ENCODE assay signal across 22 cellular contexts in the genomic region with DNA sequence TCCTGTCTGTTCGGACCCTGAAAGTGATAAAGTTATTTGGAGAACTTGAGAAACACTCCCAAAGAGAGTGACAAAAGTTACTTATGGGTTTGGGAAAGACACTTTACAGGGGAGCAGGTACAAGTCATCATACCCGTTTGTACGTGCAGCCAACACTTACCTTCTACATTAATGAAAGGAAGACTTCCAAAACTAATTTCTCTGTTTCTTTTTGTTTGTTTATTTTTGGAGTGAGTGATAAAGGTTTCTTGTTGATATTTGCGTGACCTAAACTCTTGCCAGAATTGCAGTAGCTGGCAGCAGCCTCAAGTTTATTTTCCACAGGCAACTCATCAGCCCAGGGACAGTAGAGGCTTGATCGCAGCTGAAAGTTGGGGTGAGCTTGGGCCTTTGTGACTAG. TPM values are rescaled to one million over a fixed set of nuclear protein-coding genes. Genes with fewer than 3 reads are reported as not detected.
DNase-seq lines count a peak whose midpoint lies in the region; ATAC-seq and TF ChIP-seq lines count a peak whose summit lies in the region.
"Had no signal": no experiment of that assay in that cellular context is flagged by ENCODE, and none has a peak within 500 bp of the region (broad histone marks: within the 10 kb centered on the region; RNA-seq: fewer than 3 reads in every experiment).

No MANE protein-coding gene starts in this region.

- no peak overlapping the region for H3K4me3 Mint-ChIP-seq in CD4-positive, alpha-beta T cell
- H3K4me3 Mint-ChIP-seq: H9, naive B cell had no signal

- H3K4me3 ChIP-seq in adipocyte (ENCODE audit: low read length): peak overlapping the region; percentile 23
- no peak overlapping the region for H3K4me3 ChIP-seq in heart left ventricle
- H3K4me3 ChIP-seq in sigmoid colon: no peak overlapping the region
- H3K4me3 ChIP-seq: left lung, upper lobe of left lung had no signal

- intact Hi-C loops in heart left ventricle (cut with DNase I) (no loop called here), sigmoid colon (cut with DNase I) (no loop called here)
- intact Hi-C loops in CD4-positive, alpha-beta T cell (cut with DNase I, micrococcal nuclease): no loop called here

- DNase-seq in AG08396 (ENCODE audit: low spot score): peak; percentile 38
- no peak for DNase-seq in adipocyte (ENCODE audit: low read depth)
- DNase-seq in heart left ventricle: peak in 1 of 5 donors; percentile 50
- peak; percentile 62 for DNase-seq in sigmoid colon
- no peak for DNase-seq in putamen (ENCODE audit: low spot score)
- DNase-seq in CD4-positive, alpha-beta T cell: no peak
- no peak for DNase-seq in stimulated activated CD4-positive, alpha-beta T cell treated with anti-CD3 and anti-CD28 coated beads, Interleukin-2, amount 100 ng/mL, for 24 hours
- DNase-seq in NCI-H2196 (lab: John Stamatoyannopoulos, UW; ENCODE audit: unreplicated experiment): no peak
- DNase-seq: activated CD4-positive, CD25-positive, alpha-beta regulatory T cell; activated effector memory CD4-positive, alpha-beta T cell treated with Interleukin-2 at 50 U/mL for 16 hours; dermis blood vessel endothelial cell; H9; left lung; naive B cell; NCI-H2029 treated with DMSO at 0.1 percent for 48 hours; NCI-H82; RPMI8226; stimulated activated CD4-positive, alpha-beta T cell treated with anti-CD3 and anti-CD28 coated beads, Interleukin-2, amount 100 ng/mL, for 48 hours; T-helper 1 cell had no signal

- TF ChIP-seq CTCF in heart left ventricle (IDR thresholded peaks at IDR 0.05): no peak
- no peak for TF ChIP-seq CTCF in sigmoid colon (IDR thresholded peaks at IDR 0.05)
- TF ChIP-seq CTCF in CD4-positive, alpha-beta T cell (IDR thresholded peaks at IDR 0.05): no peak

- no peak overlapping the region for H3K27ac Mint-ChIP-seq in CD4-positive, alpha-beta T cell
- H3K27ac Mint-ChIP-seq: H9, naive B cell, progenitor cell of endocrine pancreas had no signal

- no peaks in the 10 kb centered on the region for H3K27me3 Mint-ChIP-seq in CD4-positive, alpha-beta T cell
- H3K27me3 Mint-ChIP-seq: naive B cell, progenitor cell of endocrine pancreas had no signal

- peaks cover 51% of the 10 kb centered on the region for H3K4me1 Mint-ChIP-seq in CD4-positive, alpha-beta T cell (ENCODE audit: low read depth)

- no peak overlapping the region for H3K9ac ChIP-seq in adipocyte (ENCODE audit: low read length)

- H3K9me3 Mint-ChIP-seq in CD4-positive, alpha-beta T cell: no peaks in the 10 kb centered on the region
- H3K9me3 Mint-ChIP-seq: H9, naive B cell had no signal

- H3K27ac ChIP-seq in heart left ventricle (peak overlapping the region; percentile 12 to 97 (median 82)), sigmoid colon (peak overlapping the region; percentile 65 to 98 (median 96))
- no peak overlapping the region for H3K27ac ChIP-seq in CD4-positive, alpha-beta T cell (ENCODE audit: low read depth, low read length)

- CTCF ChIA-PET in CD4-positive, alpha-beta T cell (lab: Charles Lee): interaction anchor here (0.9 to 1.1 kb wide), 2 partner anchors 32 to 262 kb away, joined by 4 read pairs; no protein-coding TSS in a partner anchor

- POLR2A ChIA-PET in CD4-positive, alpha-beta T cell (lab: Charles Lee): interaction anchor here (5.2 kb wide), 1 partner anchor 8 kb away, joined by 34 read pairs; a partner anchor contains a TSS

- no peak for TF ChIP-seq POLR2A in heart left ventricle (IDR thresholded peaks at IDR 0.05)
- no peak for TF ChIP-seq POLR2A in sigmoid colon (IDR thresholded peaks at IDR 0.05)

- H3K4me1 ChIP-seq in adipocyte (ENCODE audit: control insufficient read depth, insufficient read depth, low read length): peaks cover 52% of the 10 kb centered on the region
- peaks cover 17 to 98% (median 78%) of the 10 kb centered on the region in 12 donors for H3K4me1 ChIP-seq in heart left ventricle
- H3K4me1 ChIP-seq in sigmoid colon: peaks cover 0 to 100% (median 94%) of the 10 kb centered on the region in 4 donors

- H3K9me3 ChIP-seq in adipocyte (ENCODE audit: control insufficient read depth, low read length): no peaks in the 10 kb centered on the region
- no peaks in the 10 kb centered on the region for H3K9me3 ChIP-seq in heart left ventricle
- H3K9me3 ChIP-seq in sigmoid colon: no peaks in the 10 kb centered on the region
- H3K9me3 ChIP-seq in CD4-positive, alpha-beta T cell (ENCODE audit: control insufficient read depth, low read length): no peaks in the 10 kb centered on the region
- H3K9me3 ChIP-seq: left lung, upper lobe of left lung had no signal

- H3K36me3 ChIP-seq in adipocyte (ENCODE audit: control insufficient read depth, insufficient read depth, low read length, severe bottlenecking) (peaks cover 5% of the 10 kb centered on the region), heart left ventricle (peaks cover 0 to 20% (median 3%) of the 10 kb centered on the region in 9 donors), sigmoid colon (no peaks in the 10 kb centered on the region)
- H3K36me3 ChIP-seq: left lung, upper lobe of left lung had no signal

- peak; percentile 46 to 54 (median 50) for ATAC-seq in heart left ventricle
- ATAC-seq in CD4-positive, alpha-beta T cell (ENCODE audit: poor library complexity): no peak
- ATAC-seq: esophagus mucosa, left lung had no signal

- WGBS in heart left ventricle, 4 donors: 25 to 47% (median 39%) methylated on average over 5 of the region's 5 CpGs
- 81 to 87% methylated on average over 5 of the region's 5 CpGs for WGBS in sigmoid colon, 2 donors

- no peak for TF ChIP-seq EP300 in sigmoid colon (IDR thresholded peaks at IDR 0.05)

- peaks cover 39% of the 10 kb centered on the region for H3K36me3 Mint-ChIP-seq in CD4-positive, alpha-beta T cell (ENCODE audit: low read depth)

- H3K27me3 ChIP-seq in adipocyte (replicated peaks; ENCODE audit: control insufficient read depth, insufficient read depth, low read length) (no peaks in the 10 kb centered on the region), heart left ventricle (no peaks in the 10 kb centered on the region), sigmoid colon (no peaks in the 10 kb centered on the region)
- no peaks in the 10 kb centered on the region for H3K27me3 ChIP-seq in CD4-positive, alpha-beta T cell (ENCODE audit: control insufficient read depth, insufficient read depth, low read length)
- H3K27me3 ChIP-seq: left lung, upper lobe of left lung had no signal

RNA-seq across cellular contexts. Expression of a gene that starts 8.4 kb away (rescaled TPM):
- total RNA-seq in heart left ventricle (100 to 1,000 TPM in 6 of 9 donors, 10 to 100 TPM in 3; 53.4 to 243 (median 128) TPM), sigmoid colon (10 to 100 TPM; 32.9 to 81.5 (median 49.0) TPM)
- polyA plus RNA-seq in heart left ventricle (100 to 1,000 TPM in 1 of 2 donors, 1 to 10 TPM in 1; 8.6 to 112 TPM), sigmoid colon (10 to 100 TPM in 1 of 3 donors, 1 to 10 TPM in 2; 1.8 to 27.7 (median 4.2) TPM)
- 10 to 100 TPM; 36.0 to 39.2 TPM for total RNA-seq in CD4-positive, alpha-beta T cell

Comparison
In these comparisons a context has a peak if more than half of its experiments do, and no peak if none do; other contexts are left out.
1. DNase-seq: peak in AG08396 (single experiment) and sigmoid colon (single experiment); none in adipocyte (single experiment), putamen (single experiment), CD4-positive, alpha-beta T cell (0 of 10), stimulated activated CD4-positive, alpha-beta T cell treated with anti-CD3 and anti-CD28 coated beads, Interleukin-2, amount 100 ng/mL, for 24 hours (0 of 2) and NCI-H2196 (single experiment).